ENCODE assay signal across 7 cellular contexts in genomic region chr14:55101698-55102097, GRCh38. TPM values are rescaled to one million over a fixed set of nuclear protein-coding genes. Genes with fewer than 3 reads are reported as not detected.
DNase-seq lines count a peak whose midpoint lies in the region; ATAC-seq and TF ChIP-seq lines count a peak whose summit lies in the region.

No MANE protein-coding gene starts in this region.

- no peaks in the 10 kb centered on the region for H3K9me3 ChIP-seq in T-helper 17 cell (ENCODE audit: control insufficient read depth, low read length, poor library complexity, severe bottlenecking)
- peaks cover 0 to 6% of the 10 kb centered on the region in 2 donors for H3K9me3 ChIP-seq in left lung
- peaks cover 0 to 7% (median 0%) of the 10 kb centered on the region in 5 donors for H3K9me3 ChIP-seq in subcutaneous abdominal adipose tissue (ENCODE audit: control insufficient read depth in 5 of 5, low read length in 5 of 5)

- H3K9me3 Mint-ChIP-seq in HFFc6: peaks cover 18% of the 10 kb centered on the region
- peaks cover 8% of the 10 kb centered on the region for H3K9me3 Mint-ChIP-seq in mesothelial cell of epicardium

- H3K27me3 ChIP-seq in left lung (no peaks in the 10 kb centered on the region), subcutaneous abdominal adipose tissue (ENCODE audit: control insufficient read depth in 5 of 5, insufficient read depth in 4 of 5, low read length in 5 of 5) (no peaks in the 10 kb centered on the region)

- in situ Hi-C loops in GM13977 (cut with MboI; ENCODE audit: low pct_unique_long_range_greater_than_20kb, low sequenced_read_pairs, unreplicated experiment): no loop called here

- H3K27ac Mint-ChIP-seq in HFFc6 (peak overlapping the region; percentile 99), T-helper 17 cell (peak overlapping the region; percentile 99), mesothelial cell of epicardium (no peak overlapping the region)

- intact Hi-C loops in left lung (cut with DNase I): no loop called here

- H3K27me3 Mint-ChIP-seq in HFFc6 (ENCODE audit: insufficient read depth): peaks cover 1% of the 10 kb centered on the region; the same call in 1 of the 2 replicates
- H3K27me3 Mint-ChIP-seq in T-helper 17 cell: no peaks in the 10 kb centered on the region
- H3K27me3 Mint-ChIP-seq in mesothelial cell of epicardium (ENCODE audit: low read depth): no peaks in the 10 kb centered on the region

- H3K4me1 ChIP-seq in left lung (peaks cover 44 to 92% of the 10 kb centered on the region in 2 donors), subcutaneous abdominal adipose tissue (ENCODE audit: control insufficient read depth in 5 of 5, insufficient read depth in 5 of 5, low read length in 5 of 5) (peaks cover 6 to 74% (median 53%) of the 10 kb centered on the region in 5 donors)

- H3K36me3 ChIP-seq in left lung: no peaks in the 10 kb centered on the region
- H3K36me3 ChIP-seq in subcutaneous abdominal adipose tissue (ENCODE audit: control insufficient read depth in 5 of 5, insufficient read depth in 5 of 5, low read length in 5 of 5): no peaks in the 10 kb centered on the region

- no peak overlapping the region for H3K4me3 Mint-ChIP-seq in HFFc6
- H3K4me3 Mint-ChIP-seq in T-helper 17 cell: no peak overlapping the region
- H3K4me3 Mint-ChIP-seq in mesothelial cell of epicardium: no peak overlapping the region

- peaks cover 43% of the 10 kb centered on the region for H3K4me1 Mint-ChIP-seq in HFFc6 (ENCODE audit: low read depth)
- peaks cover 43% of the 10 kb centered on the region for H3K4me1 Mint-ChIP-seq in T-helper 17 cell
- H3K4me1 Mint-ChIP-seq in mesothelial cell of epicardium: peaks cover 29% of the 10 kb centered on the region

- no peak; the same call in 1 of the 2 replicates for TF ChIP-seq CTCF in HFFc6 (IDR thresholded peaks at IDR 0.05)
- no peak for TF ChIP-seq CTCF in left lung (IDR thresholded peaks at IDR 0.05)
- no peak for TF ChIP-seq CTCF in GM13977 (IDR thresholded peaks at IDR 0.05; ENCODE audit: extremely low read depth, insufficient read depth, missing control alignments)
- TF ChIP-seq CTCF in mesothelial cell of epicardium (IDR thresholded peaks at IDR 0.05; ENCODE audit: unreplicated experiment): no peak

- H3K36me3 Mint-ChIP-seq in HFFc6 (ENCODE audit: low read depth) (peaks cover 10% of the 10 kb centered on the region), T-helper 17 cell (ENCODE audit: low read depth) (no peaks in the 10 kb centered on the region), mesothelial cell of epicardium (peaks cover 7% of the 10 kb centered on the region)

- H3K9ac ChIP-seq in subcutaneous abdominal adipose tissue (ENCODE audit: low read length in 5 of 5): no peak overlapping the region

- ATAC-seq in T-helper 17 cell (no peak), left lung (no peak)

- DNase-seq in HFFc6 (no peak), T-helper 17 cell (no peak), left lung (no peak), GM13977 (ENCODE audit: low spot score) (no peak), mesothelial cell of epicardium (ENCODE audit: low spot score in 2 of 2, unreplicated experiment in 2 of 2) (no peak), NCI-H1417 treated with DMSO at 0.1 percent for 48 hours (lab: John Stamatoyannopoulos, UW) (no peak)

- H3K4me3 ChIP-seq in left lung (no peak overlapping the region), subcutaneous abdominal adipose tissue (ENCODE audit: low read depth in 1 of 5, low read length in 5 of 5) (no peak overlapping the region)

- H3K27ac ChIP-seq in left lung: peak overlapping the region; percentile 87 to 93
- H3K27ac ChIP-seq in subcutaneous abdominal adipose tissue (ENCODE audit: low read depth, low read length): peak overlapping the region; percentile 90

RNA-seq across cellular contexts. Expression of gene LGALS3, which starts 27.4 kb away (rescaled TPM):
- 10 to 100 TPM; 70.1 to 83.0 (median 74.7) TPM for total RNA-seq in HFFc6 (2021; fragmentation: NEBNext Ultra II Directional; extraction: Animal tissue kit (Norgen Biotek cat#: 25700))
- total RNA-seq in T-helper 17 cell (10 to 100 TPM; 38.7 to 49.8 TPM), left lung (100 to 1,000 TPM; 332 to 369 TPM), mesothelial cell of epicardium (17.1 to 19.4 TPM (median 19.2 TPM) in 3 replicates)

RNA-seq across cellular contexts. Expression of gene MAPK1IP1L, which starts 50.3 kb away (rescaled TPM):
- total RNA-seq in HFFc6 (2021; fragmentation: NEBNext Ultra II Directional; extraction: Animal tissue kit (Norgen Biotek cat#: 25700)): 100 to 1,000 TPM; 114 to 150 (median 126) TPM
- 100 to 1,000 TPM; 154 to 176 TPM for total RNA-seq in T-helper 17 cell
- 10 to 100 TPM; 81.0 to 87.3 TPM for total RNA-seq in left lung
- total RNA-seq in mesothelial cell of epicardium: 116 to 120 TPM (median 119 TPM) in 3 replicates
